Comparison of ENCODE assay signal across 8 cellular contexts in genomic region chr19:48713864-48714755, GRCh38. TPM values are rescaled to one million over a fixed set of nuclear protein-coding genes. Genes with fewer than 3 reads are reported as not detected.
DNase-seq lines count a peak whose midpoint lies in the region; TF ChIP-seq lines count a peak whose summit lies in the region.

No MANE protein-coding gene starts in this region.

- no peaks in the 10 kb centered on the region for H3K27me3 ChIP-seq in H9 (ENCODE audit: insufficient read depth, low read length)
- no peaks in the 10 kb centered on the region for H3K27me3 ChIP-seq in neural progenitor cell
- H3K27me3 ChIP-seq in stomach smooth muscle (ENCODE audit: control insufficient read depth in 1 of 2, insufficient read depth in 2 of 2, low read length in 2 of 2): no peaks in the 10 kb centered on the region

- no peak overlapping the region for H2BK12ac ChIP-seq in H9 (ENCODE audit: insufficient read length, low read depth, low read length)

- H3K27ac Mint-ChIP-seq in H9: peak overlapping the region; percentile 59 to 90 (median 69); a peak in 5 of 7 replicates
- peak overlapping the region; percentile 79 for H3K27ac Mint-ChIP-seq in neural progenitor cell

- no peak overlapping the region for H2BK20ac ChIP-seq in H9 (ENCODE audit: low read depth, low read length, poor library complexity, severe bottlenecking)

- H4K8ac ChIP-seq in H9 (replicated peaks; ENCODE audit: insufficient read length, low read depth, low read length): no peak overlapping the region

- H3K4me3 Mint-ChIP-seq in H9 (peak overlapping the region; percentile 79 to 95), neural progenitor cell (peak overlapping the region; percentile 92)

- H3K4ac ChIP-seq in H9 (ENCODE audit: low read depth, low read length): no peak overlapping the region

- H3K23me2 ChIP-seq in H9 (ENCODE audit: insufficient read length, low read depth, low read length, poor library complexity, severe bottlenecking): peaks cover 8% of the 10 kb centered on the region

- H2BK120ac ChIP-seq in H9 (ENCODE audit: low read depth, low read length, poor library complexity, severe bottlenecking): no peak overlapping the region

- H3K27me3 Mint-ChIP-seq in H9 (ENCODE audit: low read depth) (peaks cover 2% of the 10 kb centered on the region; the same call in 1 of the 2 replicates), neural progenitor cell (ENCODE audit: insufficient read depth, low read depth) (peaks cover 5% of the 10 kb centered on the region)

- WGBS in H9 (ENCODE audit: extremely low coverage, insufficient read length, low lambda C conversion rate): no CpG with 5 or more reads among the region's 67 CpGs

- no peaks in the 10 kb centered on the region for H3K9me3 ChIP-seq in ES-I3 (ENCODE audit: control insufficient read depth, insufficient read depth, low read length)
- no peaks in the 10 kb centered on the region for H3K9me3 ChIP-seq in H9 (ENCODE audit: control insufficient read depth, low read depth, low read length)
- no peaks in the 10 kb centered on the region for H3K9me3 ChIP-seq in neural progenitor cell (ENCODE audit: low read depth)
- H3K9me3 ChIP-seq in stomach smooth muscle (ENCODE audit: control insufficient read depth in 2 of 2, low read length in 2 of 2): no peaks in the 10 kb centered on the region

- H3K36me3 ChIP-seq in ES-I3 (ENCODE audit: insufficient read depth, low read length) (no peaks in the 10 kb centered on the region), neural progenitor cell (no peaks in the 10 kb centered on the region), stomach smooth muscle (ENCODE audit: control insufficient read depth in 2 of 2, insufficient read depth in 2 of 2, low read length in 2 of 2) (no peaks in the 10 kb centered on the region)

- H3K79me1 ChIP-seq in H9 (ENCODE audit: insufficient read depth, low read depth, low read length, poor library complexity, severe bottlenecking): no peaks in the 10 kb centered on the region

- peaks cover 5 to 6% of the 10 kb centered on the region in 2 experiments; a peak in 4 of 5 replicates for H3K9me3 Mint-ChIP-seq in H9
- no peaks in the 10 kb centered on the region for H3K9me3 Mint-ChIP-seq in neural progenitor cell

- H3K14ac ChIP-seq in H9 (ENCODE audit: insufficient read depth, low read length): no peak overlapping the region

- H3K4me1 Mint-ChIP-seq in H9: peaks cover 28 to 42% of the 10 kb centered on the region in 2 experiments
- H3K4me1 Mint-ChIP-seq in neural progenitor cell: peaks cover 42% of the 10 kb centered on the region

- peaks cover 39% of the 10 kb centered on the region for H3F3A ChIP-seq in neural progenitor cell (ENCODE audit: low read depth)

- H3K27ac ChIP-seq in H9 (ENCODE audit: insufficient read length, low read depth, low read length) (no peak overlapping the region), neural progenitor cell (no peak overlapping the region), stomach smooth muscle (ENCODE audit: low read length) (peak overlapping the region; percentile 85)

- DNase-seq in H9 (peak; percentile 99), M059J (ENCODE audit: low read depth) (peak; percentile 99), SHP77 treated with DMSO at 0.1 percent for 48 hours (lab: John Stamatoyannopoulos, UW) (peak; percentile 99), foreskin melanocyte (peak; percentile 99), neural progenitor cell (ENCODE audit: low spot score) (peak; percentile 100)
- peak; percentile 95 for DNase-seq in activated gamma-delta T cell treated with anti-CD3 and anti-CD28 coated beads, Interleukin-2, amount 50 U/mL, for 16 hours (ENCODE audit: low read depth)

- no peak overlapping the region for H3K56ac ChIP-seq in H9 (ENCODE audit: insufficient read length, low read depth, low read length)

- TF ChIP-seq CTCF in H9 (conservative IDR thresholded peaks at IDR 0.05) (no peak), neural progenitor cell (IDR thresholded peaks at IDR 0.05) (no peak)

- H3K36me3 Mint-ChIP-seq in H9 (ENCODE audit: insufficient read depth in 1 of 3, low read depth in 3 of 3) (peaks cover 8 to 11% (median 8%) of the 10 kb centered on the region in 3 experiments; a peak in 6 of 7 replicates), neural progenitor cell (peaks cover 2% of the 10 kb centered on the region)

- peak overlapping the region; percentile 75 for H3K4me3 ChIP-seq in neural progenitor cell
- H3K4me3 ChIP-seq in stomach smooth muscle (ENCODE audit: low read length in 2 of 2): peak overlapping the region; percentile 75 to 85

- H4K20me1 ChIP-seq in H9 (ENCODE audit: control insufficient read depth, insufficient read depth, insufficient read length) (no peaks in the 10 kb centered on the region), neural progenitor cell (ENCODE audit: low read depth) (no peaks in the 10 kb centered on the region)

- H2BK5ac ChIP-seq in H9 (ENCODE audit: insufficient read length, low read length): no peak overlapping the region

- peak overlapping the region; percentile 69 for H3K9ac ChIP-seq in ES-I3 (ENCODE audit: low read depth, low read length)
- H3K9ac ChIP-seq in H9 (ENCODE audit: extremely low read depth, insufficient read length, low read length): peak overlapping the region; percentile 16
- H3K9ac ChIP-seq in neural progenitor cell: peak overlapping the region; percentile 18
- peak overlapping the region; percentile 84 to 86 for H3K9ac ChIP-seq in stomach smooth muscle (ENCODE audit: low read length in 2 of 2)

- H2AFZ ChIP-seq in H9 (ENCODE audit: low read length): no peak overlapping the region
- H2AFZ ChIP-seq in neural progenitor cell (replicated peaks): peak overlapping the region; percentile 66

- H3K18ac ChIP-seq in H9 (ENCODE audit: insufficient read length, low read depth, low read length): no peak overlapping the region

- H2BK15ac ChIP-seq in H9 (ENCODE audit: low read depth, low read length): no peak overlapping the region

- H3K79me2 ChIP-seq in H9 (ENCODE audit: insufficient read depth, low read length) (no peaks in the 10 kb centered on the region), neural progenitor cell (ENCODE audit: low read depth) (no peaks in the 10 kb centered on the region)

- no peak overlapping the region for H4K5ac ChIP-seq in H9 (ENCODE audit: insufficient read length, low read depth, low read length)

- H2AK5ac ChIP-seq in H9 (ENCODE audit: insufficient read length, low read length): no peak overlapping the region

- no peak overlapping the region for H3T11ph ChIP-seq in H9 (ENCODE audit: low read length)

- no peak overlapping the region for H3K23ac ChIP-seq in H9 (ENCODE audit: insufficient read length, low read depth, low read length)

- H4K91ac ChIP-seq in H9 (ENCODE audit: insufficient read length, low read depth, low read length): no peak overlapping the region

- H3K4me2 ChIP-seq in H9 (ENCODE audit: insufficient read depth, insufficient read length, low read length) (peak overlapping the region; percentile 64), neural progenitor cell (peak overlapping the region; percentile 81)

- peaks cover 14% of the 10 kb centered on the region; the same call in 1 of the 2 replicates for H3K4me1 ChIP-seq in ES-I3 (ENCODE audit: insufficient read depth, low read length)
- H3K4me1 ChIP-seq in H9 (ENCODE audit: insufficient read depth, low read length): no peaks in the 10 kb centered on the region; the same call in 1 of the 2 replicates
- H3K4me1 ChIP-seq in neural progenitor cell: peaks cover 18% of the 10 kb centered on the region
- peaks cover 45% of the 10 kb centered on the region for H3K4me1 ChIP-seq in stomach smooth muscle (ENCODE audit: control insufficient read depth, insufficient read depth, low read length)

RNA-seq across cellular contexts. Expression of gene MAMSTR, which starts 5.4 kb away (rescaled TPM):
- total RNA-seq in H9 (2021) (1.4 and 1.6 TPM in 2 replicates), neural progenitor cell (ENCODE audit: low replicate concordance) (1.2 and 1.4 TPM in 2 replicates)
- 0.81 and 1.0 TPM in 2 replicates for total RNA-seq in M059J (2014; rRNA removed; shearing (Covaris generic))

RNA-seq across cellular contexts. Expression of gene FUT2, which starts 18.3 kb away (rescaled TPM):
- total RNA-seq in H9 (2021): 11.4 and 13.2 TPM in 2 replicates
- not detected in 2 replicates for total RNA-seq in M059J (2014; rRNA removed; shearing (Covaris generic))
- total RNA-seq in neural progenitor cell (ENCODE audit: low replicate concordance): 0.09 and 1.7 TPM in 2 replicates

RNA-seq across cellular contexts. Expression of gene RASIP1, which starts 26.3 kb away (rescaled TPM):
- total RNA-seq in H9 (2021) (2.4 and 2.8 TPM in 2 replicates), neural progenitor cell (ENCODE audit: low replicate concordance) (0.86 and 3.2 TPM in 2 replicates)
- 0.20 TPM in 1 of 2 replicates, not detected in the other for total RNA-seq in M059J (2014; rRNA removed; shearing (Covaris generic))

RNA-seq across cellular contexts. Expression of gene IZUMO1, which starts 32.6 kb away (rescaled TPM):
- total RNA-seq in H9 (2021): 2.6 and 3.7 TPM in 2 replicates
- total RNA-seq in M059J (2014; rRNA removed; shearing (Covaris generic)): not detected in 2 replicates
- total RNA-seq in neural progenitor cell (ENCODE audit: low replicate concordance): 0.19 and 0.40 TPM in 2 replicates

RNA-seq across cellular contexts. Expression of gene FUT1, which starts 38.3 kb away (rescaled TPM):
- total RNA-seq in H9 (2021) (15.9 and 16.1 TPM in 2 replicates), neural progenitor cell (ENCODE audit: low replicate concordance) (2.9 and 5.1 TPM in 2 replicates)
- total RNA-seq in M059J (2014; rRNA removed; shearing (Covaris generic)): 0.15 and 0.79 TPM in 2 replicates

Comparison
In these comparisons a context has a peak if more than half of its experiments do, and no peak if none do; other contexts are left out.
1. H3K9ac ChIP-seq: peak in every context shown above with its lines; median percentile 85 in stomach smooth muscle; 69 in ES-I3; 18 in neural progenitor cell; 16 in H9.